Comparison of ENCODE assay signal across 20 cellular contexts in genomic region chr12:105110851-105111250, GRCh38. TPM values are rescaled to one million over a fixed set of nuclear protein-coding genes. Genes with fewer than 3 reads are reported as not detected.
DNase-seq lines count a peak whose midpoint lies in the region; ATAC-seq and TF ChIP-seq lines count a peak whose summit lies in the region.
"Had no signal": no experiment of that assay in that cellular context is flagged by ENCODE, and none has a peak within 500 bp of the region (broad histone marks: within the 10 kb centered on the region; RNA-seq: fewer than 3 reads in every experiment).

No MANE protein-coding gene starts in this region.

- H3K9me3 Mint-ChIP-seq in Calu3 (ENCODE audit: low read depth, unreplicated experiment) (no peaks in the 10 kb centered on the region), osteocyte (ENCODE audit: unreplicated experiment) (no peaks in the 10 kb centered on the region)

- H3K36me3 ChIP-seq in Karpas-422 (ENCODE audit: insufficient read depth, low read length) (peaks cover 52% of the 10 kb centered on the region), endocrine pancreas (ENCODE audit: control insufficient read depth, insufficient read depth, low read length) (peaks cover 3% of the 10 kb centered on the region)
- H3K36me3 ChIP-seq: ovary had no signal

- H3K27me3 Mint-ChIP-seq in Calu3 (ENCODE audit: unreplicated experiment) (no peaks in the 10 kb centered on the region), osteocyte (ENCODE audit: unreplicated experiment) (no peaks in the 10 kb centered on the region)

- no peaks in the 10 kb centered on the region for H3K9me2 ChIP-seq in Karpas-422 (replicated peaks; ENCODE audit: insufficient read depth, low read length)

- no peak overlapping the region for H2AFZ ChIP-seq in Karpas-422 (ENCODE audit: low read length)

- no TSS peak for BruUV-seq in Calu3 (replicated peaks; lab: Mats Ljungman, UMichigan)

- CTCF ChIA-PET in Calu3 (lab: Charles Lee), result no interaction called here
- CTCF ChIA-PET in HEK293T (lab: Yijun Ruan, JAX), result no interaction called here

- H3K4me2 ChIP-seq in Karpas-422 (ENCODE audit: low read depth, low read length, poor library complexity, severe bottlenecking), result peak overlapping the region; percentile 91

- H3K4me3 Mint-ChIP-seq in Calu3 (ENCODE audit: low read depth, unreplicated experiment) (peak overlapping the region; percentile 98), osteocyte (ENCODE audit: unreplicated experiment) (peak overlapping the region; percentile 52)

- H3K9ac ChIP-seq in Karpas-422 (ENCODE audit: low read length) (no peak overlapping the region), endocrine pancreas (ENCODE audit: control insufficient read depth, insufficient read depth, low read length) (no peak overlapping the region)

- H3K4me1 Mint-ChIP-seq in Calu3 (ENCODE audit: low read depth, unreplicated experiment) (peaks cover 39% of the 10 kb centered on the region), osteocyte (ENCODE audit: unreplicated experiment) (peaks cover 54% of the 10 kb centered on the region)

- DNase-seq in Calu3 (no peak), Karpas-422 (no peak), osteocyte (ENCODE audit: extremely low spot score, unreplicated experiment) (no peak), HEK293T (ENCODE audit: extremely low spot score) (no peak), kidney glomerular epithelial cell (lab: John Stamatoyannopoulos, UW) (no peak), GM13976 (ENCODE audit: low spot score) (no peak)
- DNase-seq: activated CD4-positive, alpha-beta T cell treated with anti-CD3 and anti-CD28 coated beads for 48 hours; activated T-cell treated with anti-CD3 and anti-CD28 coated beads, Interleukin-2, amount 50 U/mL, for 1 hour; BE2C; hypothalamus; Kasumi-1; lower lobe of right lung; NCI-H187 treated with DMSO at 0.1 percent for 48 hours; NCI-H69; ovary; tibial artery had no signal

- H3K27me3 ChIP-seq in Karpas-422 (ENCODE audit: low read length) (no peaks in the 10 kb centered on the region), endocrine pancreas (ENCODE audit: control insufficient read depth, insufficient read depth, low read length) (no peaks in the 10 kb centered on the region)
- H3K27me3 ChIP-seq: BE2C, esophagus muscularis mucosa, ovary, tibial artery had no signal

- peaks cover 69% of the 10 kb centered on the region for H3K36me3 Mint-ChIP-seq in Calu3 (ENCODE audit: insufficient read depth, unreplicated experiment)
- H3K36me3 Mint-ChIP-seq in osteocyte (ENCODE audit: unreplicated experiment), result peaks cover 25% of the 10 kb centered on the region

- H3K79me2 ChIP-seq in Karpas-422 (ENCODE audit: low read length), result peaks cover 79% of the 10 kb centered on the region

- H3K4me3 ChIP-seq in Karpas-422 (ENCODE audit: low read length) (no peak overlapping the region), endocrine pancreas (ENCODE audit: control insufficient read depth, insufficient read depth, low read length) (peak overlapping the region; percentile 94)
- H3K4me3 ChIP-seq: ovary had no signal

- H3K4me1 ChIP-seq in Karpas-422 (ENCODE audit: low read length) (peaks cover 48% of the 10 kb centered on the region), endocrine pancreas (ENCODE audit: control insufficient read depth, insufficient read depth, low read length) (peaks cover 8% of the 10 kb centered on the region)

- H3K27ac ChIP-seq in Karpas-422 (ENCODE audit: low read length), result 0 out of 2 replicates have a peak overlapping the region, but pooled peaks have one; percentile 89
- H3K27ac ChIP-seq: esophagus muscularis mucosa, lower lobe of right lung, ovary, tibial artery had no signal

- no peak for TF ChIP-seq CTCF in Calu3 (IDR thresholded peaks at IDR 0.05; ENCODE audit: unreplicated experiment)
- TF ChIP-seq CTCF in osteocyte (IDR thresholded peaks at IDR 0.05), result no peak
- no peak for TF ChIP-seq CTCF in GM13976 (IDR thresholded peaks at IDR 0.05; ENCODE audit: borderline replicate concordance, control extremely low read depth, extremely low read depth, insufficient read depth, missing control alignments)

- H3K27ac Mint-ChIP-seq in Calu3 (ENCODE audit: unreplicated experiment), result peak overlapping the region; percentile 39
- peak overlapping the region; percentile 39 for H3K27ac Mint-ChIP-seq in osteocyte (ENCODE audit: unreplicated experiment)

- POLR2A ChIA-PET in HEK293T (lab: Yijun Ruan, JAX), result no interaction called here

- in situ Hi-C loops in GM13976 (cut with MboI; ENCODE audit: low sequenced_read_pairs, unreplicated experiment), result no loop called here

- no peaks in the 10 kb centered on the region for H4K20me1 ChIP-seq in Karpas-422 (ENCODE audit: insufficient read depth, low read depth, low read length)

- ATAC-seq in GM21515 (IDR thresholded peaks at IDR 0.05; ENCODE audit: unreplicated experiment), result no peak
- ATAC-seq: lower lobe of right lung, Right ventricle myocardium inferior had no signal

- no peaks in the 10 kb centered on the region for H3K9me3 ChIP-seq in Karpas-422 (ENCODE audit: low read length)
- H3K9me3 ChIP-seq in endocrine pancreas (ENCODE audit: control insufficient read depth, low read length), result no peaks in the 10 kb centered on the region
- H3K9me3 ChIP-seq: BE2C, esophagus muscularis mucosa, lower lobe of right lung, ovary, tibial artery had no signal

- intact Hi-C loops in Calu3 (cut with micrococcal nuclease; ENCODE audit: unreplicated experiment), result loop anchor here (5.0 kb wide), 1 partner anchor 36 kb away; no protein-coding TSS in a partner anchor

TF ChIP-seq in HEK293T, 16 proteins besides CTCF, POLR2A, EP300 and RAD21:
- TF ChIP-seq HDGF (IDR thresholded peaks at IDR 0.05; ENCODE audit: borderline replicate concordance), result no peak
- no peak for TF ChIP-seq NFRKB (IDR thresholded peaks at IDR 0.05)
- no peak for TF ChIP-seq LEF1 (IDR thresholded peaks at IDR 0.05; ENCODE audit: borderline replicate concordance)
- no peak for TF ChIP-seq SP1 (IDR thresholded peaks at IDR 0.05)

RNA-seq across cellular contexts. Expression of gene WASHC4, which starts 3.3 kb away (rescaled TPM):
- total RNA-seq in Calu3 (2022) (70.1 and 73.0 TPM in 2 replicates), osteocyte (69.1 and 73.2 TPM in 2 replicates)
- 67.1 and 93.0 TPM in 2 replicates for total RNA-seq in Karpas-422 (2014; rRNA removed; shearing (Covaris generic); ENCODE audit: low replicate concordance)

RNA-seq across cellular contexts. Expression of gene ALDH1L2, which starts 26.6 kb away (rescaled TPM):
- total RNA-seq in Calu3 (2022) (16.3 and 19.3 TPM in 2 replicates), osteocyte (85.5 and 90.5 TPM in 2 replicates)
- not detected in 2 replicates for total RNA-seq in Karpas-422 (2014; rRNA removed; shearing (Covaris generic); ENCODE audit: low replicate concordance)

Comparison
In these comparisons a context has a peak if more than half of its experiments do, and no peak if none do; other contexts are left out.
1. RNA of gene ALDH1L2, which starts 26.6 kb away (total RNA-seq): 85.5 to 90.5 TPM in osteocyte and 16.3 to 19.3 TPM in Calu3; not detected in Karpas-422; every median in the first group is over 10 times any median in the second.